Comparison of ENCODE assay signal across 9 cellular contexts in the genomic region with DNA sequence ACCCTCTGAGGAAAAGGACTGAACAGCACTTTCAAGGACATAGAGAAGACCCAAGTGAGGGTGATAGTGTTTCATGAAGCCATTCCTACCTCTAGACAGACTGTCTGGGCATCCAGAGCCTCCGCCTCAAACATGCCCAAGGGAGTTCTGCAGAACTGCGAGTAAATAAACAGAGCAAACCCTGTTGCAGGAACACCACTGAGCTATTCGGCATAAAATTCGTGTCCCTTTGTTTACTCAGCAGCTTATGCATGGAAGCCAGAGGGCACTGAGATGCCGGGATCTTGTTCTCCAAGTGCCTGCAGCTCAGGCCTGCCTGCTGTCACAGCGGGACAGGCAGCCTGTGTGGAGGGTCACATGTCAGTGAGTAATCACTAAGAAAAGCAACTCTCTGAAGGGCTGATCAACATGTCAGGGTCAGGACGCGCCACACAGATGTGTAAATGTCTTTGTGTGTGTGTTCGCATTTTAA.
DNase-seq lines count a peak whose midpoint lies in the region; ATAC-seq and TF ChIP-seq lines count a peak whose summit lies in the region.
"Had no signal": no experiment of that assay in that cellular context is flagged by ENCODE, and none has a peak within 500 bp of the region (broad histone marks: within the 10 kb centered on the region; RNA-seq: fewer than 3 reads in every experiment).

No MANE protein-coding gene starts in this region.

- no TSS peak for BruUV-seq in PC-3 (replicated peaks; lab: Mats Ljungman, UMichigan)

- H3K9ac ChIP-seq in PC-3 (ENCODE audit: low read length), result no peak overlapping the region

- in situ Hi-C loops in G401 (cut with HindIII; ENCODE audit: low sequenced_read_pairs) (no loop called here), ACHN (cut with HindIII; ENCODE audit: low pct_ligation_motif_present, low pct_unique_long_range_greater_than_20kb, low sequenced_read_pairs) (no loop called here)

- no peak overlapping the region for H3K27ac ChIP-seq in PC-3 (ENCODE audit: low read length)

- no peaks in the 10 kb centered on the region for H3K36me3 ChIP-seq in PC-3 (ENCODE audit: low read depth, low read length)

- H3K4me2 ChIP-seq in PC-3 (ENCODE audit: low read length), result peak overlapping the region; percentile 37

- no peak overlapping the region for H3K4me3 ChIP-seq in PC-3 (ENCODE audit: low read length)
- no peak overlapping the region for H3K4me3 ChIP-seq in fibroblast of villous mesenchyme (ENCODE audit: low read depth, low read length)

- H3K9me3 ChIP-seq in PC-3 (ENCODE audit: low read length), result no peaks in the 10 kb centered on the region

- H3K4me1 ChIP-seq in PC-3 (ENCODE audit: insufficient read depth, low read length), result peaks cover 26% of the 10 kb centered on the region

- CTCF ChIA-PET in PC-3 (lab: Charles Lee), result no interaction called here

- H3K27me3 ChIP-seq in PC-3 (ENCODE audit: low read length), result peaks cover 12% of the 10 kb centered on the region; the same call in 1 of the 2 replicates

- H4K20me1 ChIP-seq in PC-3 (ENCODE audit: low read length), result no peaks in the 10 kb centered on the region

- no peak overlapping the region for H2AFZ ChIP-seq in PC-3 (ENCODE audit: low read length)

- H3K9me2 ChIP-seq in PC-3 (replicated peaks; ENCODE audit: low read length), result no peaks in the 10 kb centered on the region

- POLR2A ChIA-PET in PC-3 (lab: Charles Lee; ENCODE audit: unreplicated experiment), result no interaction called here

- no peaks in the 10 kb centered on the region for H3K79me2 ChIP-seq in PC-3 (ENCODE audit: low read length)

- intact Hi-C loops in PC-3 (cut with micrococcal nuclease), result no loop called here

- no peak for TF ChIP-seq CTCF in PC-3 (conservative IDR thresholded peaks at IDR 0.05; ENCODE audit: low read depth, low read length)
- no peak for TF ChIP-seq CTCF in fibroblast of villous mesenchyme (IDR thresholded peaks at IDR 0.05; ENCODE audit: insufficient read depth, low read depth, low read length)

- peak; percentile 68 for ATAC-seq in PC-3

- H3F3A ChIP-seq in PC-3 (ENCODE audit: low read length, unreplicated experiment), result no peaks in the 10 kb centered on the region

- peak; percentile 25 for DNase-seq in G401 (ENCODE audit: low spot score)
- peak; percentile 69 for DNase-seq in PC-3
- peak; percentile 18 for DNase-seq in fibroblast of villous mesenchyme (ENCODE audit: low read depth)
- peak; percentile 11 for DNase-seq in non-pigmented ciliary epithelial cell (ENCODE audit: low read depth)
- no peak for DNase-seq in activated CD4-positive, alpha-beta T cell treated with anti-CD3 and anti-CD28 coated beads for 48 hours
- no peak for DNase-seq in ACHN
- DNase-seq in SW 1271 (lab: John Stamatoyannopoulos, UW), result no peak
- DNase-seq in SW480 (ENCODE audit: low spot score), result no peak
- DNase-seq: SIG-M5 had no signal

Comparison
In these comparisons a context has a peak if more than half of its experiments do, and no peak if none do; other contexts are left out.
1. DNase-seq: peak in G401 (single experiment), PC-3 (single experiment), fibroblast of villous mesenchyme (single experiment) and non-pigmented ciliary epithelial cell (single experiment); none in activated CD4-positive, alpha-beta T cell treated with anti-CD3 and anti-CD28 coated beads for 48 hours (single experiment), ACHN (single experiment), SW 1271 (0 of 2) and SW480 (single experiment).